ENCODE assay signal across 1 cellular context in the genomic region with DNA sequence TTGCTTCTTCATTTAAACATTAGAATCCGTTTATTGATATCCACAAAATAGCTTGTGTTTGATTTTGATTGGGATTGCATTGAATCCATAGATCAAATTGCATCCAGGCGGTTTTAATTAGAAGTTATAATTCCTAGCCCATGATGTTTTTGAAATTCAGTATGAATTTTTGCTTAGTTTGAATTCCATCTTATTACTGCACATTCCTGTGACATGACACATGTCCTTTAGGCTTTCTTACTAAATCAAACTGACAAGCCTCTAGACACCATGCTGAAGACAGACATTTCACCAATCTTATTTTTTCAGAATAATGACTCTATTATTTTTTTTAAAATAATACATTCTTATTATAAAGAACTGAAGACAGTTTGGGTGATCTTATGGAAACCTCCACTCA.
A peak's percentile ranks its signal among the peaks of the same experiment; 100 is the strongest.
TF ChIP-seq lines count a peak whose summit lies in the region.

No MANE protein-coding gene starts in this region.

TF ChIP-seq in Ishikawa, 13 proteins besides CTCF, POLR2A, EP300 and RAD21:
- TF ChIP-seq, protein P1, sequence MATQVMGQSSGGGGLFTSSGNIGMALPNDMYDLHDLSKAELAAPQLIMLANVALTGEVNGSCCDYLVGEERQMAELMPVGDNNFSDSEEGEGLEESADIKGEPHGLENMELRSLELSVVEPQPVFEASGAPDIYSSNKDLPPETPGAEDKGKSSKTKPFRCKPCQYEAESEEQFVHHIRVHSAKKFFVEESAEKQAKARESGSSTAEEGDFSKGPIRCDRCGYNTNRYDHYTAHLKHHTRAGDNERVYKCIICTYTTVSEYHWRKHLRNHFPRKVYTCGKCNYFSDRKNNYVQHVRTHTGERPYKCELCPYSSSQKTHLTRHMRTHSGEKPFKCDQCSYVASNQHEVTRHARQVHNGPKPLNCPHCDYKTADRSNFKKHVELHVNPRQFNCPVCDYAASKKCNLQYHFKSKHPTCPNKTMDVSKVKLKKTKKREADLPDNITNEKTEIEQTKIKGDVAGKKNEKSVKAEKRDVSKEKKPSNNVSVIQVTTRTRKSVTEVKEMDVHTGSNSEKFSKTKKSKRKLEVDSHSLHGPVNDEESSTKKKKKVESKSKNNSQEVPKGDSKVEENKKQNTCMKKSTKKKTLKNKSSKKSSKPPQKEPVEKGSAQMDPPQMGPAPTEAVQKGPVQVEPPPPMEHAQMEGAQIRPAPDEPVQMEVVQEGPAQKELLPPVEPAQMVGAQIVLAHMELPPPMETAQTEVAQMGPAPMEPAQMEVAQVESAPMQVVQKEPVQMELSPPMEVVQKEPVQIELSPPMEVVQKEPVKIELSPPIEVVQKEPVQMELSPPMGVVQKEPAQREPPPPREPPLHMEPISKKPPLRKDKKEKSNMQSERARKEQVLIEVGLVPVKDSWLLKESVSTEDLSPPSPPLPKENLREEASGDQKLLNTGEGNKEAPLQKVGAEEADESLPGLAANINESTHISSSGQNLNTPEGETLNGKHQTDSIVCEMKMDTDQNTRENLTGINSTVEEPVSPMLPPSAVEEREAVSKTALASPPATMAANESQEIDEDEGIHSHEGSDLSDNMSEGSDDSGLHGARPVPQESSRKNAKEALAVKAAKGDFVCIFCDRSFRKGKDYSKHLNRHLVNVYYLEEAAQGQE (IDR thresholded peaks at IDR 0.05; ENCODE audit: low read depth) = no peak
- TF ChIP-seq CREB1 (IDR thresholded peaks at IDR 0.05; ENCODE audit: low read depth) = no peak
- TF ChIP-seq TEAD4 (IDR thresholded peaks at IDR 0.05) = peak; percentile 55; the same call in 1 of the 2 replicates
- TF ChIP-seq NFIC (IDR thresholded peaks at IDR 0.05) = no peak
